ENCODE assay signal across 9 cellular contexts in the genomic region with DNA sequence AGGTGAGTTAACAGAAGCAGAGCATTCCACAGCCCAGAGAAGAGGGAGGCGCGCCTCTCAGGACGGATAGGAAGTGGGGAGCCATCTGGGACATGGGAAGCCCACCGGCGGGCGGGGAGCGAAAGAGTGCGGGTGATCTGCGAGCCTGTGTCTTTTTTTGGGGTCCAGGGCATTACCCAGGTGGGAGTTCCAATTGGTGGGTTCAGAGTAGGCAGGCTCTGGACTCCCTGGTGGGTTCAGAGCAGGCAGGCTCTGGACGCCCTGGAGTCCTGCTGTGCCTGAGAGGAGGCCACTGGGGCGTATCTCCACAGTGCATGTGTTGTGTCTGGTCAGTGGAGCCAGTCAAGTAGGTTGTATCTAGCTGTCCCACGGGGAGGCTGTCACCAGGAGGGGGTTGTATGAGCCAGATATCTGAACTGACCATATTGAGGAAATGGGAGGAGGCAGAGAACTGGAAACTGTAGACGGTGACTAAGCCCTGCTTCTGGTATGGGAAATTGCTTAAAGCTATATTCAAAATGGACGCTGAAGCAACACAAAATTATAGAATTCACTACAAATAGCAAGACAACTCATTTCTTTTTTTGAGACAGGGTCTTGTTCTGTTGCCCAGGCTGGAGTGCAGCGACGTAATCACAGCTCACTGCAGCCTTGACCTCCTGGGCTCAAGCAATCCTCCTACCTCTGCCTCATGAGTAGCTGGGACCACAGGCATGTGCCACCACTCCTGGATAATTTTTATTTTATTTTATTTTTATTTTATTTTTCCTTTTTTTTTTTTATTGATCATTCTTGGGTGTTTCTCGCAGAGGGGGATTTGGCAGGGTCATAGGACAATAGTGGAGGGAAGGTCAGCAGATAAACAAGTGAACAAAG. TPM values are rescaled to one million over a fixed set of nuclear protein-coding genes. Genes with fewer than 3 reads are reported as not detected.
DNase-seq lines count a peak whose midpoint lies in the region; ATAC-seq and TF ChIP-seq lines count a peak whose summit lies in the region.
"Had no signal": no experiment of that assay in that cellular context is flagged by ENCODE, and none has a peak within 500 bp of the region (broad histone marks: within the 10 kb centered on the region; RNA-seq: fewer than 3 reads in every experiment).

No MANE protein-coding gene starts in this region.

- 74 to 77% methylated on average over 17 of the region's 17 CpGs for WGBS in thyroid gland, 2 donors

- no peaks in the 10 kb centered on the region for H3K9me3 Mint-ChIP-seq in CD8-positive, alpha-beta memory T cell

- peak; percentile 61 for ATAC-seq in GM21360 (IDR thresholded peaks at IDR 0.05; ENCODE audit: unreplicated experiment)

- intact Hi-C loops in thyroid gland (cut with DNase I): no loop called here

- peak; percentile 29 for TF ChIP-seq CTCF in choroid plexus epithelial cell (conservative IDR thresholded peaks at IDR 0.05; ENCODE audit: low read depth, low read length)
- TF ChIP-seq CTCF in thyroid gland (IDR thresholded peaks at IDR 0.05): no peak

- peaks cover 6 to 25% of the 10 kb centered on the region in 2 donors for H3K27me3 Mint-ChIP-seq in CD8-positive, alpha-beta memory T cell

- H3K27ac ChIP-seq in CD8-positive, alpha-beta memory T cell (ENCODE audit: low read depth, low read length): peak overlapping the region; percentile 73
- H3K27ac ChIP-seq in thyroid gland: peak overlapping the region in 1 of 3 donors; percentile 51

- no peaks in the 10 kb centered on the region for H3K9me3 ChIP-seq in CD8-positive, alpha-beta memory T cell (ENCODE audit: low read length)
- no peaks in the 10 kb centered on the region for H3K9me3 ChIP-seq in thyroid gland

- CTCF ChIA-PET in CD8-positive, alpha-beta memory T cell (lab: Charles Lee): no interaction called here

- H3K27me3 ChIP-seq in CD8-positive, alpha-beta memory T cell (ENCODE audit: insufficient read depth, low read length, poor library complexity, severe bottlenecking): no peaks in the 10 kb centered on the region
- no peaks in the 10 kb centered on the region for H3K27me3 ChIP-seq in thyroid gland

- no peak overlapping the region for H3K27ac Mint-ChIP-seq in CD8-positive, alpha-beta memory T cell

- no peak overlapping the region for H3K4me3 ChIP-seq in CD8-positive, alpha-beta memory T cell (ENCODE audit: low read length)
- H3K4me3 ChIP-seq in choroid plexus epithelial cell (ENCODE audit: low read depth, low read length): no peak overlapping the region
- no peak overlapping the region for H3K4me3 ChIP-seq in thyroid gland (replicated peaks in 1 of 3)

- DNase-seq in CD8-positive, alpha-beta memory T cell: no peak
- DNase-seq in HS-5 (ENCODE audit: low read depth) (peak; percentile 41), choroid plexus epithelial cell (ENCODE audit: low read depth) (peak; percentile 90), thyroid gland (peak; percentile 66 to 82), mesenteric fat pad (ENCODE audit: low spot score) (no peak), NCI-H345 (lab: John Stamatoyannopoulos, UW) (no peak)
- no peak for DNase-seq in activated CD4-positive, CD25-positive, alpha-beta regulatory T cell treated with anti-CD3 and anti-CD28 coated beads, Interleukin-2, amount 50 U/mL, for 72 hours

- H3K4me3 Mint-ChIP-seq in CD8-positive, alpha-beta memory T cell: no peak overlapping the region
- H3K4me3 Mint-ChIP-seq: brain had no signal

- no peaks in the 10 kb centered on the region for H3K36me3 Mint-ChIP-seq in CD8-positive, alpha-beta memory T cell
- H3K36me3 Mint-ChIP-seq: brain had no signal

- peaks cover 3 to 9% (median 5%) of the 10 kb centered on the region in 3 donors for H3K4me1 Mint-ChIP-seq in CD8-positive, alpha-beta memory T cell
- H3K4me1 Mint-ChIP-seq: brain had no signal

- no peaks in the 10 kb centered on the region for H3K36me3 ChIP-seq in CD8-positive, alpha-beta memory T cell (ENCODE audit: insufficient read depth, low read length)
- no peaks in the 10 kb centered on the region for H3K36me3 ChIP-seq in thyroid gland

- H3K4me1 ChIP-seq in CD8-positive, alpha-beta memory T cell (ENCODE audit: insufficient read depth, low read length): no peaks in the 10 kb centered on the region
- peaks cover 5 to 9% of the 10 kb centered on the region in 2 donors for H3K4me1 ChIP-seq in thyroid gland

- no peak for TF ChIP-seq POLR2A in thyroid gland (IDR thresholded peaks at IDR 0.05)

- POLR2A ChIA-PET in CD8-positive, alpha-beta memory T cell (lab: Charles Lee): no interaction called here

RNA-seq across cellular contexts. Expression of a gene that starts 34.5 kb away (rescaled TPM):
- total RNA-seq in CD8-positive, alpha-beta memory T cell: 1 to 10 TPM; 2.9 to 3.0 TPM
- 6.2 TPM for polyA plus RNA-seq in CD8-positive, alpha-beta memory T cell
- total RNA-seq in thyroid gland (10 to 100 TPM in 3 of 4 donors, 1 to 10 TPM in 1; 8.5 to 14.0 (median 12.2) TPM), mesenteric fat pad (13.4 TPM)

Comparison
In these comparisons a context has a peak if more than half of its experiments do, and no peak if none do; other contexts are left out.
1. DNase-seq: peak in HS-5 (single experiment), choroid plexus epithelial cell (single experiment) and thyroid gland (2 of 2); none in CD8-positive, alpha-beta memory T cell (0 of 5), activated CD4-positive, CD25-positive, alpha-beta regulatory T cell treated with anti-CD3 and anti-CD28 coated beads, Interleukin-2, amount 50 U/mL, for 72 hours (single experiment), mesenteric fat pad (single experiment) and NCI-H345 (single experiment).